In genomic region chr14:104739026-104739425, GRCh38 we compare ENCODE assay signal across 17 cellular contexts. TPM values are rescaled to one million over a fixed set of nuclear protein-coding genes. Genes with fewer than 3 reads are reported as not detected.
DNase-seq lines count a peak whose midpoint lies in the region; ATAC-seq and TF ChIP-seq lines count a peak whose summit lies in the region.
"Had no signal": no experiment of that assay in that cellular context is flagged by ENCODE, and none has a peak within 500 bp of the region (broad histone marks: within the 10 kb centered on the region; RNA-seq: fewer than 3 reads in every experiment).

No MANE protein-coding gene starts in this region.

- H3K4ac ChIP-seq in neuronal stem cell (ENCODE audit: low read length), result no peak overlapping the region

- TF ChIP-seq EP300 in SK-N-SH (IDR thresholded peaks at IDR 0.05; ENCODE audit: borderline replicate concordance in 1 of 2, low read depth in 1 of 2, low read length in 1 of 2), result no peak

- H3K4me3 ChIP-seq in SK-N-SH (ENCODE audit: low read depth in 2 of 2, low read length in 1 of 2), result no peak overlapping the region
- no peak overlapping the region for H3K4me3 ChIP-seq in H7 (ENCODE audit: insufficient read depth, low read depth, low read length)
- H3K4me3 ChIP-seq in neuronal stem cell (ENCODE audit: low read length in 2 of 2), result no peak overlapping the region
- H3K4me3 ChIP-seq in skeletal muscle tissue (ENCODE audit: low read length in 3 of 3), result no peak overlapping the region
- H3K4me3 ChIP-seq in adrenal gland, result no peak overlapping the region
- H3K4me3 ChIP-seq: A549, GM23338 had no signal

- WGBS in SK-N-SH (ENCODE audit: low lambda C conversion rate), result 96% methylated on average over 5 of the region's 17 CpGs
- no CpG with 5 or more reads among the region's 17 CpGs for WGBS in neuronal stem cell (ENCODE audit: extremely low coverage in 2 of 2, insufficient read length in 2 of 2, insufficient replicate concordance in 1 of 2), 2 donors
- 94 to 97% (median 95%) methylated on average over 13 to 17 of the region's 17 CpGs; no CpG with 5 or more reads in 1 of the 4 donors for WGBS in adrenal gland, 4 donors

- H2AK5ac ChIP-seq in neuronal stem cell (ENCODE audit: low read depth, low read length), result peak overlapping the region; percentile 89

- no peak overlapping the region for H3K18ac ChIP-seq in neuronal stem cell (ENCODE audit: low read length)

- no peak overlapping the region for H3K14ac ChIP-seq in neuronal stem cell (ENCODE audit: low read length)

- H3K9me3 Mint-ChIP-seq in activated T-helper 1 cell treated with anti-CD3 and anti-CD28 coated beads, Interleukin-12 subunit alpha, Interleukin-12 subunit beta, Interleukin-2, Interleukin-4 antibody, amounts not matched to agents 30 ng/mL and 10 ng/mL and 1 ng/mL, durations not matched to agents 14 hours and 24 hours and 36 hours, result no peaks in the 10 kb centered on the region
- H3K9me3 Mint-ChIP-seq: CD4-positive, alpha-beta T cell; GM23338; HFFc6 had no signal

- H2BK5ac ChIP-seq in neuronal stem cell (ENCODE audit: low read length), result no peak overlapping the region

- H3K4me3 Mint-ChIP-seq in activated T-helper 1 cell treated with anti-CD3 and anti-CD28 coated beads, Interleukin-12 subunit alpha, Interleukin-12 subunit beta, Interleukin-2, Interleukin-4 antibody, amounts not matched to agents 30 ng/mL and 10 ng/mL and 1 ng/mL, durations not matched to agents 14 hours and 24 hours and 36 hours, result no peak overlapping the region
- H3K4me3 Mint-ChIP-seq: CD4-positive, alpha-beta T cell; GM23338; HFFc6 had no signal

- no peak for TF ChIP-seq RAD21 in SK-N-SH (IDR thresholded peaks at IDR 0.05; ENCODE audit: low read length)

- H2AFZ ChIP-seq in SK-N-SH (ENCODE audit: low read depth) (no peak overlapping the region), neuronal stem cell (ENCODE audit: low read length) (no peak overlapping the region)
- H2AFZ ChIP-seq: GM23338 had no signal

- POLR2A ChIA-PET in SK-N-SH (lab: Yijun Ruan, JAX), result interaction anchor here (0.7 kb wide), 1 partner anchor 87 kb away, joined by 3 read pairs; no protein-coding TSS in a partner anchor

- no peak overlapping the region for H2BK120ac ChIP-seq in neuronal stem cell (ENCODE audit: low read depth, low read length)

- H3K4me1 Mint-ChIP-seq in activated T-helper 1 cell treated with anti-CD3 and anti-CD28 coated beads, Interleukin-12 subunit alpha, Interleukin-12 subunit beta, Interleukin-2, Interleukin-4 antibody, amounts not matched to agents 30 ng/mL and 10 ng/mL and 1 ng/mL, durations not matched to agents 14 hours and 24 hours and 36 hours (ENCODE audit: low read depth), result no peaks in the 10 kb centered on the region
- H3K4me1 Mint-ChIP-seq: GM23338 had no signal

- H4K8ac ChIP-seq in neuronal stem cell (ENCODE audit: low read depth, low read length), result no peak overlapping the region

- H3K79me1 ChIP-seq in neuronal stem cell (ENCODE audit: low read depth, low read length), result peaks cover 3% of the 10 kb centered on the region

- DNase-seq in SK-N-SH (peak; percentile 18), H7 (peak; percentile 58), neuronal stem cell (ENCODE audit: low spot score) (no peak), adrenal gland (no peak)
- no peak for DNase-seq in activated T-helper 1 cell treated with anti-CD3 and anti-CD28 coated beads, Interleukin-12 subunit alpha, Interleukin-12 subunit beta, Interleukin-2, Interleukin-4 antibody, amounts not matched to agents 30 ng/mL and 10 ng/mL and 1 ng/mL, durations not matched to agents 14 hours and 24 hours and 36 hours (ENCODE audit: low spot score)
- DNase-seq: AML-193; Caco-2; CD4-positive, alpha-beta T cell; HFFc6 had no signal

- no peaks in the 10 kb centered on the region for H3K36me3 Mint-ChIP-seq in activated T-helper 1 cell treated with anti-CD3 and anti-CD28 coated beads, Interleukin-12 subunit alpha, Interleukin-12 subunit beta, Interleukin-2, Interleukin-4 antibody, amounts not matched to agents 30 ng/mL and 10 ng/mL and 1 ng/mL, durations not matched to agents 14 hours and 24 hours and 36 hours (ENCODE audit: low read depth)

- H3K4me1 ChIP-seq in SK-N-SH (ENCODE audit: control insufficient read depth in 1 of 2, insufficient read depth in 2 of 2, low read depth in 1 of 2, low read length in 1 of 2) (peaks cover 0 to 6% of the 10 kb centered on the region in 2 experiments; a peak in 1 of 4 replicates), neuronal stem cell (ENCODE audit: control insufficient read depth in 2 of 2, insufficient read depth in 1 of 2, low read depth in 1 of 2, low read length in 2 of 2) (peaks cover 7 to 16% of the 10 kb centered on the region in 2 donors), skeletal muscle tissue (ENCODE audit: control insufficient read depth in 3 of 3, insufficient read depth in 3 of 3, low read length in 3 of 3) (peaks cover 44 to 82% (median 45%) of the 10 kb centered on the region in 3 donors), adrenal gland (replicated peaks in 1 of 2) (peaks cover 13 to 38% of the 10 kb centered on the region in 2 donors)
- H3K4me1 ChIP-seq: Caco-2 had no signal

- H3K9ac ChIP-seq in SK-N-SH (no peak overlapping the region), neuronal stem cell (ENCODE audit: low read depth, low read length, poor library complexity) (peak overlapping the region; percentile 24), skeletal muscle tissue (ENCODE audit: low read depth in 1 of 3, low read length in 3 of 3) (peak overlapping the region in 1 of 3 donors; percentile 33)

- H3K23ac ChIP-seq in neuronal stem cell (ENCODE audit: low read depth, low read length, poor library complexity), result peak overlapping the region; percentile 73

- H3K79me2 ChIP-seq in SK-N-SH (ENCODE audit: insufficient read depth), result no peaks in the 10 kb centered on the region

- CTCF ChIA-PET in SK-N-SH (lab: Yijun Ruan, JAX), result interaction anchor here (1.0 to 3.4 kb wide), 4 partner anchors 15 to 75 kb away, joined by 3 to 23 read pairs (median 6); partner anchors contain the start of gene ADSS1

- ATAC-seq in SK-N-SH treated with all-trans-retinoic acid at 6 μM for 48 hours, result no peak
- ATAC-seq: A549, GM23338, HCT116 had no signal

- H3K9me3 ChIP-seq in SK-N-SH (no peaks in the 10 kb centered on the region), neuronal stem cell (replicated peaks in 1 of 2; ENCODE audit: control insufficient read depth in 2 of 2, insufficient read depth in 1 of 2, low read depth in 1 of 2, low read length in 2 of 2) (peaks cover 0 to 3% of the 10 kb centered on the region in 2 donors), skeletal muscle tissue (ENCODE audit: control insufficient read depth in 3 of 3, low read length in 3 of 3) (no peaks in the 10 kb centered on the region), adrenal gland (replicated peaks in 1 of 3) (no peaks in the 10 kb centered on the region)
- H3K9me3 ChIP-seq: A549, Caco-2 had no signal

- H3K27me3 ChIP-seq in SK-N-SH (ENCODE audit: insufficient read depth) (no peaks in the 10 kb centered on the region), H7 (ENCODE audit: control insufficient read depth, insufficient read depth, low read length) (no peaks in the 10 kb centered on the region), neuronal stem cell (ENCODE audit: control insufficient read depth in 3 of 3, insufficient read depth in 3 of 3, low read depth in 1 of 3, low read length in 3 of 3) (no peaks in the 10 kb centered on the region), skeletal muscle tissue (ENCODE audit: control insufficient read depth in 3 of 3, insufficient read depth in 3 of 3, low read length in 3 of 3) (no peaks in the 10 kb centered on the region), adrenal gland (no peaks in the 10 kb centered on the region)

- H3K4me2 ChIP-seq in SK-N-SH (no peak overlapping the region), neuronal stem cell (ENCODE audit: insufficient read depth, low read length, poor library complexity, severe bottlenecking) (no peak overlapping the region)
- H3K4me2 ChIP-seq: A549, GM23338 had no signal

- peaks cover 0 to 5% of the 10 kb centered on the region in 2 experiments for H3K36me3 ChIP-seq in SK-N-SH (replicated peaks in 1 of 2; ENCODE audit: control insufficient read depth in 1 of 2, insufficient read depth in 2 of 2, low read length in 1 of 2)
- H3K36me3 ChIP-seq in H7 (replicated peaks; ENCODE audit: control insufficient read depth, insufficient read depth, low read length), result peaks cover 4% of the 10 kb centered on the region
- peaks cover 3 to 10% of the 10 kb centered on the region in 2 donors for H3K36me3 ChIP-seq in neuronal stem cell (replicated peaks in 1 of 2; ENCODE audit: control insufficient read depth in 2 of 2, insufficient read depth in 2 of 2, low read length in 2 of 2)
- peaks cover 55 to 69% (median 64%) of the 10 kb centered on the region in 3 donors for H3K36me3 ChIP-seq in skeletal muscle tissue (ENCODE audit: control insufficient read depth in 3 of 3, insufficient read depth in 3 of 3, low read length in 3 of 3)
- H3K36me3 ChIP-seq in adrenal gland (replicated peaks in 1 of 2), result no peaks in the 10 kb centered on the region

- H3K9me2 ChIP-seq in SK-N-SH, result no peaks in the 10 kb centered on the region

- H4K20me1 ChIP-seq in SK-N-SH (ENCODE audit: insufficient read depth), result no peaks in the 10 kb centered on the region

- H3K27ac Mint-ChIP-seq in activated T-helper 1 cell treated with anti-CD3 and anti-CD28 coated beads, Interleukin-12 subunit alpha, Interleukin-12 subunit beta, Interleukin-2, Interleukin-4 antibody, amounts not matched to agents 30 ng/mL and 10 ng/mL and 1 ng/mL, durations not matched to agents 14 hours and 24 hours and 36 hours, result no peak overlapping the region
- H3K27ac Mint-ChIP-seq: CD4-positive, alpha-beta T cell; GM23338; HFFc6 had no signal

- no peak overlapping the region for H4K91ac ChIP-seq in neuronal stem cell (ENCODE audit: low read depth, low read length, poor library complexity)

- TF ChIP-seq CTCF in SK-N-SH (IDR thresholded peaks at IDR 0.05), result no peak
- no peak for TF ChIP-seq CTCF in adrenal gland (IDR thresholded peaks at IDR 0.05)

- intact Hi-C loops in adrenal gland (cut with DNase I), result no loop called here
- intact Hi-C loops in activated T-helper 1 cell treated with anti-CD3 and anti-CD28 coated beads, Interleukin-12 subunit alpha, Interleukin-12 subunit beta, Interleukin-2, Interleukin-4 antibody, amounts not matched to agents 30 ng/mL and 10 ng/mL and 1 ng/mL, durations not matched to agents 14 hours and 24 hours and 36 hours (cut with micrococcal nuclease), result no loop called here

- no peaks in the 10 kb centered on the region for H3K27me3 Mint-ChIP-seq in activated T-helper 1 cell treated with anti-CD3 and anti-CD28 coated beads, Interleukin-12 subunit alpha, Interleukin-12 subunit beta, Interleukin-2, Interleukin-4 antibody, amounts not matched to agents 30 ng/mL and 10 ng/mL and 1 ng/mL, durations not matched to agents 14 hours and 24 hours and 36 hours (ENCODE audit: insufficient read depth)
- H3K27me3 Mint-ChIP-seq: CD4-positive, alpha-beta T cell had no signal

- no peak for TF ChIP-seq POLR2A in adrenal gland (IDR thresholded peaks at IDR 0.05)

- no peak overlapping the region for H2BK15ac ChIP-seq in neuronal stem cell (ENCODE audit: low read length)

- no peaks in the 10 kb centered on the region for H3F3A ChIP-seq in SK-N-SH (replicated peaks; ENCODE audit: insufficient read depth)

- no peak overlapping the region for H2BK12ac ChIP-seq in neuronal stem cell (ENCODE audit: low read length)

- H3K27ac ChIP-seq in SK-N-SH (ENCODE audit: low read depth in 2 of 2, low read length in 1 of 2), result no peak overlapping the region
- no peak overlapping the region for H3K27ac ChIP-seq in neuronal stem cell (replicated peaks; ENCODE audit: low read length)
- peak overlapping the region; percentile 96 for H3K27ac ChIP-seq in skeletal muscle tissue (ENCODE audit: low read depth, low read length)
- H3K27ac ChIP-seq in adrenal gland, result no peak overlapping the region
- H3K27ac ChIP-seq: 22Rv1, A549, C4-2B, HL-60 had no signal

RNA-seq across cellular contexts. Expression of gene SIVA1, which starts 13.9 kb away (rescaled TPM):
- polyA plus RNA-seq in SK-N-SH (2012; rRNA removed) (122 and 137 TPM in 2 replicates), adrenal gland (100 to 1,000 TPM in 1 of 3 donors, 10 to 100 TPM in 1, 1 to 10 TPM in 1; 2.0 to 120 (median 86.8) TPM)
- polyA plus RNA-seq in SK-N-SH (2012; cell fraction: cytosol; rRNA removed), result 57.2 and 97.8 TPM in 2 replicates
- polyA plus RNA-seq in SK-N-SH (2012; cell fraction: nucleus; rRNA removed), result 109 and 142 TPM in 2 replicates
- total RNA-seq in H7 (2014; rRNA removed; shearing (Covaris generic)), result 206 and 249 TPM in 2 replicates
- 109 TPM for polyA plus RNA-seq in neuronal stem cell (2013, experiment 1 of 2)
- polyA plus RNA-seq in neuronal stem cell (2013, experiment 2 of 2), result 114 TPM
- total RNA-seq in skeletal muscle tissue (51.7 TPM), adrenal gland (100 to 1,000 TPM in 4 of 8 donors, 10 to 100 TPM in 4; 43.9 to 294 (median 140) TPM)
- 111 and 113 TPM in 2 replicates for total RNA-seq in activated T-helper 1 cell treated with anti-CD3 and anti-CD28 coated beads, Interleukin-12 subunit alpha, Interleukin-12 subunit beta, Interleukin-2, Interleukin-4 antibody, amounts not matched to agents 30 ng/mL and 10 ng/mL and 1 ng/mL, durations not matched to agents 14 hours and 24 hours and 36 hours

RNA-seq across cellular contexts. Expression of gene ADSS1, which starts 15.0 kb away (rescaled TPM):
- polyA plus RNA-seq in SK-N-SH (2012; rRNA removed) (11.8 and 14.3 TPM in 2 replicates), adrenal gland (10 to 100 TPM in 2 of 3 donors, 1 to 10 TPM in 1; 5.6 to 20.1 (median 16.7) TPM)
- polyA plus RNA-seq in SK-N-SH (2012; cell fraction: cytosol; rRNA removed), result 11.0 and 11.2 TPM in 2 replicates
- polyA plus RNA-seq in SK-N-SH (2012; cell fraction: nucleus; rRNA removed), result 44.6 and 48.8 TPM in 2 replicates
- total RNA-seq in H7 (2014; rRNA removed; shearing (Covaris generic)), result 10.3 and 11.2 TPM in 2 replicates
- 23.8 TPM for polyA plus RNA-seq in neuronal stem cell (2013, experiment 1 of 2)
- 21.4 TPM for polyA plus RNA-seq in neuronal stem cell (2013, experiment 2 of 2)
- total RNA-seq in skeletal muscle tissue (89.8 TPM), adrenal gland (10 to 100 TPM in 6 of 8 donors, 1 to 10 TPM in 2; 6.9 to 39.1 (median 18.2) TPM)
- total RNA-seq in activated T-helper 1 cell treated with anti-CD3 and anti-CD28 coated beads, Interleukin-12 subunit alpha, Interleukin-12 subunit beta, Interleukin-2, Interleukin-4 antibody, amounts not matched to agents 30 ng/mL and 10 ng/mL and 1 ng/mL, durations not matched to agents 14 hours and 24 hours and 36 hours, result 1.1 and 1.2 TPM in 2 replicates

RNA-seq across cellular contexts. Expression of gene INF2, which starts 49.6 kb away (rescaled TPM):
- polyA plus RNA-seq in SK-N-SH (2012; rRNA removed) (20.1 and 32.5 TPM in 2 replicates), adrenal gland (100 to 1,000 TPM in 2 of 3 donors, 10 to 100 TPM in 1; 16.3 to 217 (median 117) TPM)
- 15.4 and 20.2 TPM in 2 replicates for polyA plus RNA-seq in SK-N-SH (2012; cell fraction: cytosol; rRNA removed)
- 97.9 and 115 TPM in 2 replicates for polyA plus RNA-seq in SK-N-SH (2012; cell fraction: nucleus; rRNA removed)
- total RNA-seq in H7 (2014; rRNA removed; shearing (Covaris generic)), result 62.8 and 78.6 TPM in 2 replicates
- polyA plus RNA-seq in neuronal stem cell (2013, experiment 1 of 2), result 19.0 TPM
- polyA plus RNA-seq in neuronal stem cell (2013, experiment 2 of 2), result 19.6 TPM
- total RNA-seq in skeletal muscle tissue (14.6 TPM), adrenal gland (10 to 100 TPM; 36.8 to 72.9 (median 62.0) TPM)
- total RNA-seq in activated T-helper 1 cell treated with anti-CD3 and anti-CD28 coated beads, Interleukin-12 subunit alpha, Interleukin-12 subunit beta, Interleukin-2, Interleukin-4 antibody, amounts not matched to agents 30 ng/mL and 10 ng/mL and 1 ng/mL, durations not matched to agents 14 hours and 24 hours and 36 hours, result 86.6 and 91.6 TPM in 2 replicates

RNA-seq across cellular contexts. Expression of gene AKT1, which starts 56.5 kb away (rescaled TPM):
- polyA plus RNA-seq in SK-N-SH (2012; rRNA removed) (185 and 198 TPM in 2 replicates), adrenal gland (100 to 1,000 TPM in 2 of 3 donors, 10 to 100 TPM in 1; 97.5 to 244 (median 230) TPM)
- 99.2 and 137 TPM in 2 replicates for polyA plus RNA-seq in SK-N-SH (2012; cell fraction: cytosol; rRNA removed)
- polyA plus RNA-seq in SK-N-SH (2012; cell fraction: nucleus; rRNA removed), result 365 and 420 TPM in 2 replicates
- total RNA-seq in H7 (2014; rRNA removed; shearing (Covaris generic)), result 152 and 165 TPM in 2 replicates
- 84.4 TPM for polyA plus RNA-seq in neuronal stem cell (2013, experiment 1 of 2)
- polyA plus RNA-seq in neuronal stem cell (2013, experiment 2 of 2), result 82.3 TPM
- total RNA-seq in skeletal muscle tissue (151 TPM), adrenal gland (100 to 1,000 TPM; 155 to 300 (median 195) TPM)
- 137 and 140 TPM in 2 replicates for total RNA-seq in activated T-helper 1 cell treated with anti-CD3 and anti-CD28 coated beads, Interleukin-12 subunit alpha, Interleukin-12 subunit beta, Interleukin-2, Interleukin-4 antibody, amounts not matched to agents 30 ng/mL and 10 ng/mL and 1 ng/mL, durations not matched to agents 14 hours and 24 hours and 36 hours

Comparison
In these comparisons a context has a peak if more than half of its experiments do, and no peak if none do; other contexts are left out.
1. DNase-seq: peak in SK-N-SH (single experiment) and H7 (single experiment); none in neuronal stem cell (single experiment), adrenal gland (0 of 7) and activated T-helper 1 cell treated with anti-CD3 and anti-CD28 coated beads, Interleukin-12 subunit alpha, Interleukin-12 subunit beta, Interleukin-2, Interleukin-4 antibody, amounts not matched to agents 30 ng/mL and 10 ng/mL and 1 ng/mL, durations not matched to agents 14 hours and 24 hours and 36 hours (single experiment).